In genomic region chr3:161314836-161315391, GRCh38 we compare ENCODE assay signal across 13 cellular contexts.
DNase-seq lines count a peak whose midpoint lies in the region; ATAC-seq and TF ChIP-seq lines count a peak whose summit lies in the region.
"Had no signal": no experiment of that assay in that cellular context is flagged by ENCODE, and none has a peak within 500 bp of the region (broad histone marks: within the 10 kb centered on the region; RNA-seq: fewer than 3 reads in every experiment).

No MANE protein-coding gene starts in this region.

- no peak for TF ChIP-seq CTCF in foreskin fibroblast (IDR thresholded peaks at IDR 0.05; ENCODE audit: low read depth, low read length)

- intact Hi-C loops in head of caudate nucleus (cut with DNase I): no loop called here

- peak; percentile 59 for ATAC-seq in GM18519 (IDR thresholded peaks at IDR 0.05; ENCODE audit: low FRiP score, unreplicated experiment)
- ATAC-seq in GM21825 (IDR thresholded peaks at IDR 0.05; ENCODE audit: unreplicated experiment): peak; percentile 61
- ATAC-seq in HG03442 (IDR thresholded peaks at IDR 0.05; ENCODE audit: unreplicated experiment): peak; percentile 61

- no peak overlapping the region for H3K4me3 ChIP-seq in foreskin fibroblast (ENCODE audit: low read depth in 1 of 2, low read length in 2 of 2)

- peak; percentile 12 to 48 for DNase-seq in foreskin fibroblast
- no peak for DNase-seq in activated CD8-positive, alpha-beta memory T cell treated with anti-CD3 and anti-CD28 coated beads, Interleukin-2, amount 50 U/mL, for 48 hours
- DNase-seq in head of caudate nucleus: no peak
- no peak for DNase-seq in medulla oblongata (ENCODE audit: extremely low spot score)
- DNase-seq in GF-D8 (lab: John Stamatoyannopoulos, UW): no peak
- DNase-seq: activated CD4-positive, alpha-beta T cell treated with anti-CD3 and anti-CD28 coated beads for 1 hour; GOT3; NCI-H1417; small intestine; stimulated activated naive CD4-positive, alpha-beta T cell treated with Interleukin-2 at 50 U/mL for 16 hours had no signal

Comparison
In these comparisons a context has a peak if more than half of its experiments do, and no peak if none do; other contexts are left out.
1. DNase-seq: peak in foreskin fibroblast (2 of 2); none in activated CD8-positive, alpha-beta memory T cell treated with anti-CD3 and anti-CD28 coated beads, Interleukin-2, amount 50 U/mL, for 48 hours (single experiment), head of caudate nucleus (0 of 42), medulla oblongata (single experiment) and GF-D8 (single experiment).
2. Peak in every context shown above with its lines, with median percentiles within 50 percentile points of each other: ATAC-seq.